Comparison of ENCODE assay signal across 1 cellular context in the genomic region with DNA sequence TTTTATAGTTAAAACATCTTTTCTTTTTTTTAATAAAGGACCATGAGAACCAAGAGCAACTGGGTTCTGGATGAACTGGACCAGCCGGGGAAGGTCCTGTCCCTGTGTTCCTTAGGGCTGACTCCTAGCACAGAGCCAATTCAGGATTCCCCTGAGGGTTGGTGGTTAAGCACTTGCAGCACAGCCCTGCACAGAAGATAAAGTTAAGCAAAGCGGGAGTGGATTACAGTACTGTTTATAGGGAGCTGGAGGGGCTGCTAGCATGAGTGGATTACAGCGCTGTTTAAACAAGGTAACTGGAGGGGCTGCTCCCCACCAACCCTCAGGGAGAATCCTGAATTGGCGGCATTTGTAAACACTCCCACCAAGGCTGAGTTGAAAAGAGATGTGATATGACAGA.
TF ChIP-seq lines count a peak whose summit lies in the region.

No MANE protein-coding gene starts in this region.

TF ChIP-seq in GM23338, 12 proteins besides CTCF, POLR2A, EP300 and RAD21 (continued from another document):
- TF ChIP-seq, protein P1, sequence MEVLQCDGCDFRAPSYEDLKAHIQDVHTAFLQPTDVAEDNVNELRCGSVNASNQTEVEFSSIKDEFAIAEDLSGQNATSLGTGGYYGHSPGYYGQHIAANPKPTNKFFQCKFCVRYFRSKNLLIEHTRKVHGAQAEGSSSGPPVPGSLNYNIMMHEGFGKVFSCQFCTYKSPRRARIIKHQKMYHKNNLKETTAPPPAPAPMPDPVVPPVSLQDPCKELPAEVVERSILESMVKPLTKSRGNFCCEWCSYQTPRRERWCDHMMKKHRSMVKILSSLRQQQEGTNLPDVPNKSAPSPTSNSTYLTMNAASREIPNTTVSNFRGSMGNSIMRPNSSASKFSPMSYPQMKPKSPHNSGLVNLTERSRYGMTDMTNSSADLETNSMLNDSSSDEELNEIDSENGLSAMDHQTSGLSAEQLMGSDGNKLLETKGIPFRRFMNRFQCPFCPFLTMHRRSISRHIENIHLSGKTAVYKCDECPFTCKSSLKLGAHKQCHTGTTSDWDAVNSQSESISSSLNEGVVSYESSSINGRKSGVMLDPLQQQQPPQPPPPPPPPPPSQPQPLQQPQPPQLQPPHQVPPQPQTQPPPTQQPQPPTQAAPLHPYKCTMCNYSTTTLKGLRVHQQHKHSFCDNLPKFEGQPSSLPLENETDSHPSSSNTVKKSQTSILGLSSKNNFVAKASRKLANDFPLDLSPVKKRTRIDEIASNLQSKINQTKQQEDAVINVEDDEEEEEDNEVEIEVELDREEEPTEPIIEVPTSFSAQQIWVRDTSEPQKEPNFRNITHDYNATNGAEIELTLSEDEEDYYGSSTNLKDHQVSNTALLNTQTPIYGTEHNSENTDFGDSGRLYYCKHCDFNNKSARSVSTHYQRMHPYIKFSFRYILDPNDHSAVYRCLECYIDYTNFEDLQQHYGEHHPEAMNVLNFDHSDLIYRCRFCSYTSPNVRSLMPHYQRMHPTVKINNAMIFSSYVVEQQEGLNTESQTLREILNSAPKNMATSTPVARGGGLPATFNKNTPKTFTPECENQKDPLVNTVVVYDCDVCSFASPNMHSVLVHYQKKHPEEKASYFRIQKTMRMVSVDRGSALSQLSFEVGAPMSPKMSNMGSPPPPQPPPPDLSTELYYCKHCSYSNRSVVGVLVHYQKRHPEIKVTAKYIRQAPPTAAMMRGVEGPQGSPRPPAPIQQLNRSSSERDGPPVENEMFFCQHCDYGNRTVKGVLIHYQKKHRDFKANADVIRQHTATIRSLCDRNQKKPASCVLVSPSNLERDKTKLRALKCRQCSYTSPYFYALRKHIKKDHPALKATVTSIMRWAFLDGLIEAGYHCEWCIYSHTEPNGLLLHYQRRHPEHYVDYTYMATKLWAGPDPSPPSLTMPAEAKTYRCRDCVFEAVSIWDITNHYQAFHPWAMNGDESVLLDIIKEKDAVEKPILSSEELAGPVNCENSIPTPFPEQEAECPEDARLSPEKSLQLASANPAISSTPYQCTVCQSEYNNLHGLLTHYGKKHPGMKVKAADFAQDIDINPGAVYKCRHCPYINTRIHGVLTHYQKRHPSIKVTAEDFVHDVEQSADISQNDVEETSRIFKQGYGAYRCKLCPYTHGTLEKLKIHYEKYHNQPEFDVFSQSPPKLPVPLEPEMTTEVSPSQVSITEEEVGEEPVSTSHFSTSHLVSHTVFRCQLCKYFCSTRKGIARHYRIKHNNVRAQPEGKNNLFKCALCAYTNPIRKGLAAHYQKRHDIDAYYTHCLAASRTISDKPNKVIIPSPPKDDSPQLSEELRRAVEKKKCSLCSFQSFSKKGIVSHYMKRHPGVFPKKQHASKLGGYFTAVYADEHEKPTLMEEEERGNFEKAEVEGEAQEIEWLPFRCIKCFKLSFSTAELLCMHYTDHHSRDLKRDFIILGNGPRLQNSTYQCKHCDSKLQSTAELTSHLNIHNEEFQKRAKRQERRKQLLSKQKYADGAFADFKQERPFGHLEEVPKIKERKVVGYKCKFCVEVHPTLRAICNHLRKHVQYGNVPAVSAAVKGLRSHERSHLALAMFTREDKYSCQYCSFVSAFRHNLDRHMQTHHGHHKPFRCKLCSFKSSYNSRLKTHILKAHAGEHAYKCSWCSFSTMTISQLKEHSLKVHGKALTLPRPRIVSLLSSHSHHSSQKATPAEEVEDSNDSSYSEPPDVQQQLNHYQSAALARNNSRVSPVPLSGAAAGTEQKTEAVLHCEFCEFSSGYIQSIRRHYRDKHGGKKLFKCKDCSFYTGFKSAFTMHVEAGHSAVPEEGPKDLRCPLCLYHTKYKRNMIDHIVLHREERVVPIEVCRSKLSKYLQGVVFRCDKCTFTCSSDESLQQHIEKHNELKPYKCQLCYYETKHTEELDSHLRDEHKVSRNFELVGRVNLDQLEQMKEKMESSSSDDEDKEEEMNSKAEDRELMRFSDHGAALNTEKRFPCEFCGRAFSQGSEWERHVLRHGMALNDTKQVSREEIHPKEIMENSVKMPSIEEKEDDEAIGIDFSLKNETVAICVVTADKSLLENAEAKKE (CRISPR knock-in tag; IDR thresholded peaks at IDR 0.05), result no peak
- TF ChIP-seq NANOG (IDR thresholded peaks at IDR 0.05; ENCODE audit: borderline replicate concordance) (no peak), JUNB (IDR thresholded peaks at IDR 0.05; ENCODE audit: unreplicated experiment) (no peak)
- TF ChIP-seq, protein P2, sequence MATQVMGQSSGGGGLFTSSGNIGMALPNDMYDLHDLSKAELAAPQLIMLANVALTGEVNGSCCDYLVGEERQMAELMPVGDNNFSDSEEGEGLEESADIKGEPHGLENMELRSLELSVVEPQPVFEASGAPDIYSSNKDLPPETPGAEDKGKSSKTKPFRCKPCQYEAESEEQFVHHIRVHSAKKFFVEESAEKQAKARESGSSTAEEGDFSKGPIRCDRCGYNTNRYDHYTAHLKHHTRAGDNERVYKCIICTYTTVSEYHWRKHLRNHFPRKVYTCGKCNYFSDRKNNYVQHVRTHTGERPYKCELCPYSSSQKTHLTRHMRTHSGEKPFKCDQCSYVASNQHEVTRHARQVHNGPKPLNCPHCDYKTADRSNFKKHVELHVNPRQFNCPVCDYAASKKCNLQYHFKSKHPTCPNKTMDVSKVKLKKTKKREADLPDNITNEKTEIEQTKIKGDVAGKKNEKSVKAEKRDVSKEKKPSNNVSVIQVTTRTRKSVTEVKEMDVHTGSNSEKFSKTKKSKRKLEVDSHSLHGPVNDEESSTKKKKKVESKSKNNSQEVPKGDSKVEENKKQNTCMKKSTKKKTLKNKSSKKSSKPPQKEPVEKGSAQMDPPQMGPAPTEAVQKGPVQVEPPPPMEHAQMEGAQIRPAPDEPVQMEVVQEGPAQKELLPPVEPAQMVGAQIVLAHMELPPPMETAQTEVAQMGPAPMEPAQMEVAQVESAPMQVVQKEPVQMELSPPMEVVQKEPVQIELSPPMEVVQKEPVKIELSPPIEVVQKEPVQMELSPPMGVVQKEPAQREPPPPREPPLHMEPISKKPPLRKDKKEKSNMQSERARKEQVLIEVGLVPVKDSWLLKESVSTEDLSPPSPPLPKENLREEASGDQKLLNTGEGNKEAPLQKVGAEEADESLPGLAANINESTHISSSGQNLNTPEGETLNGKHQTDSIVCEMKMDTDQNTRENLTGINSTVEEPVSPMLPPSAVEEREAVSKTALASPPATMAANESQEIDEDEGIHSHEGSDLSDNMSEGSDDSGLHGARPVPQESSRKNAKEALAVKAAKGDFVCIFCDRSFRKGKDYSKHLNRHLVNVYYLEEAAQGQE (IDR thresholded peaks at IDR 0.05; ENCODE audit: unreplicated experiment), result no peak
